Comparison of ENCODE assay signal across 1 cellular context in genomic region chr7:144836545-144836842, GRCh38.
TF ChIP-seq lines count a peak whose summit lies in the region.

No MANE protein-coding gene starts in this region.

TF ChIP-seq in K562, 482 proteins besides CTCF, POLR2A, EP300 and RAD21 (continued from another document and continues in another):
- TF ChIP-seq AFF4 (CRISPR knock-in tag; IDR thresholded peaks at IDR 0.05) (no peak), VEZF1 (CRISPR knock-in tag; IDR thresholded peaks at IDR 0.05) (no peak), RERE (CRISPR knock-in tag; IDR thresholded peaks at IDR 0.05; ENCODE audit: borderline replicate concordance) (no peak), CREB5 (CRISPR knock-in tag; IDR thresholded peaks at IDR 0.05) (0 out of 2 replicates have a peak, but pooled peaks have one; percentile 7), ZNF316 (IDR thresholded peaks at IDR 0.05) (no peak), IFI16 (CRISPR knock-in tag; IDR thresholded peaks at IDR 0.05) (no peak), SMARCA5 (IDR thresholded peaks at IDR 0.05) (0 out of 2 replicates have a peak, but pooled peaks have one; percentile 27), KLF10 (CRISPR knock-in tag; IDR thresholded peaks at IDR 0.05) (no peak), ZNF511 (CRISPR knock-in tag; IDR thresholded peaks at IDR 0.05) (no peak), ZBTB34 (CRISPR knock-in tag; IDR thresholded peaks at IDR 0.05) (no peak), FOSL1 (tag; conservative IDR thresholded peaks at IDR 0.05) (peak; percentile 73), MTA1 (IDR thresholded peaks at IDR 0.05; ENCODE audit: borderline replicate concordance) (no peak), BCL6 (CRISPR knock-in tag; IDR thresholded peaks at IDR 0.05) (no peak), SRSF7 (optimal IDR thresholded peaks at IDR 0.05; ENCODE audit: low read depth, low read length) (no peak), SUPT5H (IDR thresholded peaks at IDR 0.05) (no peak), MED1 (CRISPR knock-in tag; IDR thresholded peaks at IDR 0.05; ENCODE audit: borderline replicate concordance) (no peak), ZNF232 (CRISPR knock-in tag; IDR thresholded peaks at IDR 0.05) (no peak), POLR2AphosphoS2 (IDR thresholded peaks at IDR 0.05; ENCODE audit: low read length) (no peak), MXD1 (CRISPR knock-in tag; IDR thresholded peaks at IDR 0.05; ENCODE audit: borderline replicate concordance, poor library complexity, severe bottlenecking) (no peak), ZNF436 (CRISPR knock-in tag; IDR thresholded peaks at IDR 0.05) (no peak), U2AF1 (optimal IDR thresholded peaks at IDR 0.05; ENCODE audit: low read depth, low read length) (no peak), CREBBP (IDR thresholded peaks at IDR 0.05; ENCODE audit: low read depth, low read length) (no peak), SMARCE1 (IDR thresholded peaks at IDR 0.05) (no peak; the same call in 1 of the 2 replicates), IRF9 (tag; IDR thresholded peaks at IDR 0.05) (no peak), DPF2 (IDR thresholded peaks at IDR 0.05) (peak; percentile 33; the same call in 1 of the 2 replicates), SMAD2 (IDR thresholded peaks at IDR 0.05; ENCODE audit: low read depth, low read length) (no peak), MYC (IDR thresholded peaks at IDR 0.05; ENCODE audit: low read depth, low read length) (no peak), MYC (CRISPR knock-in tag; IDR thresholded peaks at IDR 0.05; ENCODE audit: borderline replicate concordance, low read depth) (no peak), ZNF124 (CRISPR knock-in tag; IDR thresholded peaks at IDR 0.05) (no peak), JUN (IDR thresholded peaks at IDR 0.05; ENCODE audit: borderline replicate concordance, low read depth, low read length) (no peak), JUN (CRISPR knock-in tag; IDR thresholded peaks at IDR 0.05; ENCODE audit: borderline replicate concordance) (no peak), KDM1A (IDR thresholded peaks at IDR 0.05) (0 out of 4 replicates have a peak, but pooled peaks of 1 of the 2 experiments have one; percentile 3), MBD1 (CRISPR knock-in tag; IDR thresholded peaks at IDR 0.05) (peak; percentile 77), ZNF644 (tag; IDR thresholded peaks at IDR 0.05; ENCODE audit: low read depth) (no peak), CHD4 (IDR thresholded peaks at IDR 0.05; ENCODE audit: insufficient read depth, insufficient replicate concordance, low read depth, low read length, poor library complexity, severe bottlenecking) (peak; percentile 81), CTCFL (IDR thresholded peaks at IDR 0.05; ENCODE audit: borderline replicate concordance, insufficient read depth, low read depth, low read length, poor library complexity, severe bottlenecking) (no peak), MAFF (IDR thresholded peaks at IDR 0.05; ENCODE audit: low read length) (no peak), MEF2A (IDR thresholded peaks at IDR 0.05; ENCODE audit: control insufficient read depth, low read depth, low read length) (no peak), MAZ (CRISPR knock-in tag; conservative IDR thresholded peaks at IDR 0.05 in 1 of 2, IDR thresholded peaks at IDR 0.05 in 1 of 2) (no peak), POU5F1 (IDR thresholded peaks at IDR 0.05; ENCODE audit: borderline replicate concordance, low read depth, low read length, partially characterized antibody) (no peak), BRF2 (IDR thresholded peaks at IDR 0.05; ENCODE audit: borderline replicate concordance, insufficient read depth, insufficient read length) (no peak)
